In genomic region chr18:53909668-53910067, GRCh38 we compare ENCODE assay signal across 8 cellular contexts.
DNase-seq lines count a peak whose midpoint lies in the region; ATAC-seq, FAIRE-seq and TF ChIP-seq lines count a peak whose summit lies in the region.

No MANE protein-coding gene starts in this region.

- peak; percentile 99 for FAIRE-seq in D721Med (lab: Jason Lieb, UNC)

- DNase-seq in D721Med (ENCODE audit: insufficient read length, low spot score), result no peak
- peak; percentile 47 for DNase-seq in GM20000 (ENCODE audit: low spot score)
- DNase-seq in NCI-H460 (ENCODE audit: extremely low read depth, low read depth), result peak; percentile 6
- peak; percentile 4 for DNase-seq in foreskin melanocyte
- DNase-seq in medulla oblongata (ENCODE audit: extremely low spot score), result no peak
- no peak for DNase-seq in amygdala (lab: John Stamatoyannopoulos, UW)

- ATAC-seq in GM21381 (IDR thresholded peaks at IDR 0.05; ENCODE audit: unreplicated experiment) (no peak), GM18498 (IDR thresholded peaks at IDR 0.05; ENCODE audit: unreplicated experiment) (no peak)

- TF ChIP-seq CTCF in D721Med (IDR thresholded peaks at IDR 0.05; ENCODE audit: insufficient read depth, missing control alignments) (peak; percentile 7), GM20000 (IDR thresholded peaks at IDR 0.05; ENCODE audit: extremely low read depth, missing control alignments) (no peak)

Comparison
In these comparisons a context has a peak if more than half of its experiments do, and no peak if none do; other contexts are left out.
1. DNase-seq: peak in GM20000 (single experiment), NCI-H460 (single experiment) and foreskin melanocyte (single experiment); none in D721Med (single experiment), medulla oblongata (single experiment) and amygdala (0 of 56).